Comparison of ENCODE assay signal across 1 cellular context in genomic region chr1:92691937-92692336, GRCh38.
TF ChIP-seq lines count a peak whose summit lies in the region.

No MANE protein-coding gene starts in this region.

TF ChIP-seq in GM12878, 131 proteins besides CTCF, POLR2A, EP300 and RAD21 (continued from another document):
- TF ChIP-seq, protein P1, sequence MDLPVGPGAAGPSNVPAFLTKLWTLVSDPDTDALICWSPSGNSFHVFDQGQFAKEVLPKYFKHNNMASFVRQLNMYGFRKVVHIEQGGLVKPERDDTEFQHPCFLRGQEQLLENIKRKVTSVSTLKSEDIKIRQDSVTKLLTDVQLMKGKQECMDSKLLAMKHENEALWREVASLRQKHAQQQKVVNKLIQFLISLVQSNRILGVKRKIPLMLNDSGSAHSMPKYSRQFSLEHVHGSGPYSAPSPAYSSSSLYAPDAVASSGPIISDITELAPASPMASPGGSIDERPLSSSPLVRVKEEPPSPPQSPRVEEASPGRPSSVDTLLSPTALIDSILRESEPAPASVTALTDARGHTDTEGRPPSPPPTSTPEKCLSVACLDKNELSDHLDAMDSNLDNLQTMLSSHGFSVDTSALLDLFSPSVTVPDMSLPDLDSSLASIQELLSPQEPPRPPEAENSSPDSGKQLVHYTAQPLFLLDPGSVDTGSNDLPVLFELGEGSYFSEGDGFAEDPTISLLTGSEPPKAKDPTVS (IDR thresholded peaks at IDR 0.05; ENCODE audit: low read depth, low read length): no peak
- TF ChIP-seq CREB1 (IDR thresholded peaks at IDR 0.05; ENCODE audit: low read depth): no peak
- TF ChIP-seq JUNB (IDR thresholded peaks at IDR 0.05): peak; percentile 30; the same call in 1 of the 2 replicates
